1 cellular context compared by ENCODE assay signal in the genomic region with DNA sequence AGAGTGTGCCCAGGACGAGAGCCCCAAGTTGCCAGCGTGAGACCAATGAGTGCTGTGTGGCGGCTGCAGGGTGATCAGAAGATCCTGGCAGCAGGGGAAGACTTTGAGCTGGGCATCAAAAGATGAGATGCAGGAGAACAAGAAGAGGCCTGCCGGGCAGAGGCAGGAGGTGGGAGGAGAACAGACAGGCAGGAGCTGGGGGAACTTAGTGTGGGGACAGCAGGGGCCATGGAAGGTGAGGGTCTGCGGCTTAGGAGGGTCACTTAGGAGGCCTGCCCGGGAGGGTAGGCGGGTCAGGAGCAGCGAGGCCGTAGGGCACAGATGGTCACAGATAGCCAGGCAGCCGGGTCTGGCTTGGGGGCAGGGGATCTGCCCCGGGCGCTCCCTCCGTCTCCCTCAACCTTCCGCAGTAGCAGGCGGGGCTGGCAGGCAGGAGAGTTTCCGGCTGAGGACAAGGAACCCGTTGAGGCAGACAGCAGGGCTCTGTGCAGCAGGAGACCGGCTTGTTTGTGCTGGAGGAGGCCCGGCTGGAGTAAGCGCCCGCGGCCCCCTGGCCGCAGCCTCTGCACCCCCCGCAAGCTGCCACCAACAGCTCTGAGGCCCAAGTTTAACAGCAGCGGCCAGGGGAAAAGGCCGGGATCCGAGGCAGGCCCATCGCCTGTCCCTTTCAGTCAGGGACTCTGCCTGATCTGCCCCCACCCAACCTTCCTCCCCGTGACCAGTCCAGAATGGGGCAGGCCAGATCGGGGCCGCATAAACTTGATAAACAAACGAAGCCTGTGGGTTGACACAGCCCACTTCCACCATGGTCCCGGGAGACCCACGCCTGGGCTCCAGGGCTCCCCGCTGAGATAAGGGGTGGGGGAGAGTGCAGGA.
TF ChIP-seq lines count a peak whose summit lies in the region.

No MANE protein-coding gene starts in this region.

TF ChIP-seq in K562, 482 proteins besides CTCF, POLR2A, EP300 and RAD21 (continued from another document):
- no peak for TF ChIP-seq HMG20A (CRISPR knock-in tag; conservative IDR thresholded peaks at IDR 0.05)
- TF ChIP-seq NR1H2 (CRISPR knock-in tag; IDR thresholded peaks at IDR 0.05), result peak; percentile 0; the same call in 1 of the 2 replicates
- TF ChIP-seq MCM2 (IDR thresholded peaks at IDR 0.05; ENCODE audit: low read depth), result no peak
- 0 out of 2 replicates have a peak, but pooled peaks have one; percentile 24 for TF ChIP-seq NFXL1 (CRISPR knock-in tag; IDR thresholded peaks at IDR 0.05)
- TF ChIP-seq, protein P1, sequence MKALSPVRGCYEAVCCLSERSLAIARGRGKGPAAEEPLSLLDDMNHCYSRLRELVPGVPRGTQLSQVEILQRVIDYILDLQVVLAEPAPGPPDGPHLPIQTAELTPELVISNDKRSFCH (CRISPR knock-in tag; IDR thresholded peaks at IDR 0.05), result no peak
- TF ChIP-seq, protein P1 (tag; IDR thresholded peaks at IDR 0.05), result peak; percentile 48; the same call in 1 of the 2 replicates
- peak; percentile 58 for TF ChIP-seq ZNF263 (CRISPR knock-in tag; IDR thresholded peaks at IDR 0.05; ENCODE audit: borderline replicate concordance)
- TF ChIP-seq, protein P2, sequence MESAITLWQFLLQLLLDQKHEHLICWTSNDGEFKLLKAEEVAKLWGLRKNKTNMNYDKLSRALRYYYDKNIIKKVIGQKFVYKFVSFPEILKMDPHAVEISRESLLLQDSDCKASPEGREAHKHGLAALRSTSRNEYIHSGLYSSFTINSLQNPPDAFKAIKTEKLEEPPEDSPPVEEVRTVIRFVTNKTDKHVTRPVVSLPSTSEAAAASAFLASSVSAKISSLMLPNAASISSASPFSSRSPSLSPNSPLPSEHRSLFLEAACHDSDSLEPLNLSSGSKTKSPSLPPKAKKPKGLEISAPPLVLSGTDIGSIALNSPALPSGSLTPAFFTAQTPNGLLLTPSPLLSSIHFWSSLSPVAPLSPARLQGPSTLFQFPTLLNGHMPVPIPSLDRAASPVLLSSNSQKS (CRISPR knock-in tag; IDR thresholded peaks at IDR 0.05), result no peak
- TF ChIP-seq ZNF146 (CRISPR knock-in tag; IDR thresholded peaks at IDR 0.05; ENCODE audit: unreplicated experiment), result no peak
- no peak for TF ChIP-seq ZNF12 (CRISPR knock-in tag; IDR thresholded peaks at IDR 0.05)
- TF ChIP-seq, protein P3, sequence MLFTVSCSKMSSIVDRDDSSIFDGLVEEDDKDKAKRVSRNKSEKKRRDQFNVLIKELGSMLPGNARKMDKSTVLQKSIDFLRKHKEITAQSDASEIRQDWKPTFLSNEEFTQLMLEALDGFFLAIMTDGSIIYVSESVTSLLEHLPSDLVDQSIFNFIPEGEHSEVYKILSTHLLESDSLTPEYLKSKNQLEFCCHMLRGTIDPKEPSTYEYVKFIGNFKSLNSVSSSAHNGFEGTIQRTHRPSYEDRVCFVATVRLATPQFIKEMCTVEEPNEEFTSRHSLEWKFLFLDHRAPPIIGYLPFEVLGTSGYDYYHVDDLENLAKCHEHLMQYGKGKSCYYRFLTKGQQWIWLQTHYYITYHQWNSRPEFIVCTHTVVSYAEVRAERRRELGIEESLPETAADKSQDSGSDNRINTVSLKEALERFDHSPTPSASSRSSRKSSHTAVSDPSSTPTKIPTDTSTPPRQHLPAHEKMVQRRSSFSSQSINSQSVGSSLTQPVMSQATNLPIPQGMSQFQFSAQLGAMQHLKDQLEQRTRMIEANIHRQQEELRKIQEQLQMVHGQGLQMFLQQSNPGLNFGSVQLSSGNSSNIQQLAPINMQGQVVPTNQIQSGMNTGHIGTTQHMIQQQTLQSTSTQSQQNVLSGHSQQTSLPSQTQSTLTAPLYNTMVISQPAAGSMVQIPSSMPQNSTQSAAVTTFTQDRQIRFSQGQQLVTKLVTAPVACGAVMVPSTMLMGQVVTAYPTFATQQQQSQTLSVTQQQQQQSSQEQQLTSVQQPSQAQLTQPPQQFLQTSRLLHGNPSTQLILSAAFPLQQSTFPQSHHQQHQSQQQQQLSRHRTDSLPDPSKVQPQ (CRISPR knock-in tag; IDR thresholded peaks at IDR 0.05; ENCODE audit: borderline replicate concordance), result no peak
- TF ChIP-seq, protein P4, sequence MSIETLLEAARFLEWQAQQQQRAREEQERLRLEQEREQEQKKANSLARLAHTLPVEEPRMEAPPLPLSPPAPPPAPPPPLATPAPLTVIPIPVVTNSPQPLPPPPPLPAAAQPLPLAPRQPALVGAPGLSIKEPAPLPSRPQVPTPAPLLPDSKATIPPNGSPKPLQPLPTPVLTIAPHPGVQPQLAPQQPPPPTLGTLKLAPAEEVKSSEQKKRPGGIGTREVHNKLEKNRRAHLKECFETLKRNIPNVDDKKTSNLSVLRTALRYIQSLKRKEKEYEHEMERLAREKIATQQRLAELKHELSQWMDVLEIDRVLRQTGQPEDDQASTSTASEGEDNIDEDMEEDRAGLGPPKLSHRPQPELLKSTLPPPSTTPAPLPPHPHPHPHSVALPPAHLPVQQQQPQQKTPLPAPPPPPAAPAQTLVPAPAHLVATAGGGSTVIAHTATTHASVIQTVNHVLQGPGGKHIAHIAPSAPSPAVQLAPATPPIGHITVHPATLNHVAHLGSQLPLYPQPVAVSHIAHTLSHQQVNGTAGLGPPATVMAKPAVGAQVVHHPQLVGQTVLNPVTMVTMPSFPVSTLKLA (conservative IDR thresholded peaks at IDR 0.05), result no peak
- TF ChIP-seq PRMT5 (CRISPR knock-in tag; IDR thresholded peaks at IDR 0.05), result 0 out of 2 replicates have a peak, but pooled peaks have one; percentile 16
- TF ChIP-seq HIVEP1 (CRISPR knock-in tag; IDR thresholded peaks at IDR 0.05), result 0 out of 2 replicates have a peak, but pooled peaks have one; percentile 28
- no peak for TF ChIP-seq ZNF696 (CRISPR knock-in tag; conservative IDR thresholded peaks at IDR 0.05)
- TF ChIP-seq PURB (CRISPR knock-in tag; IDR thresholded peaks at IDR 0.05; ENCODE audit: low read depth), result 0 out of 2 replicates have a peak, but pooled peaks have one; percentile 87
- TF ChIP-seq ZNF224 (CRISPR knock-in tag; IDR thresholded peaks at IDR 0.05), result no peak
- no peak for TF ChIP-seq POLR3A (IDR thresholded peaks at IDR 0.05; ENCODE audit: borderline replicate concordance, extremely low read depth, insufficient read depth, insufficient read length)
- 0 out of 2 replicates have a peak, but pooled peaks have one; percentile 32 for TF ChIP-seq GABPB2 (CRISPR knock-in tag; conservative IDR thresholded peaks at IDR 0.05)
